In genomic region chr16:67431077-67431804, GRCh38 we compare ENCODE assay signal across 8 cellular contexts. TPM values are rescaled to one million over a fixed set of nuclear protein-coding genes. Genes with fewer than 3 reads are reported as not detected.
A peak's percentile ranks its signal among the peaks of the same experiment; 100 is the strongest.
DNase-seq lines count a peak whose midpoint lies in the region; ATAC-seq and TF ChIP-seq lines count a peak whose summit lies in the region.

TSS of gene HSD11B2 (plus strand) at chr16:67431121. CDS start at chr16:67431249, 128 bp downstream.

- DNase-seq in LHCN-M2 (ENCODE audit: low read depth), result peak; percentile 68
- peak; percentile 22 for DNase-seq in activated CD8-positive, alpha-beta T cell treated with anti-CD3 and anti-CD28 coated beads for 36 hours
- no peak for DNase-seq in esophagus squamous epithelium (lab: John Stamatoyannopoulos, UW)
- DNase-seq in myocyte (ENCODE audit: low read depth), result peak; percentile 79
- peak; percentile 52 to 74 for DNase-seq in uterus
- no peak for DNase-seq in putamen (ENCODE audit: low spot score)
- no peak for DNase-seq in NCI-H1436 treated with DMSO at 0.1 percent for 48 hours (lab: John Stamatoyannopoulos, UW)

- CTCF ChIA-PET in activated CD8-positive, alpha-beta T cell treated with anti-CD3 and anti-CD28 coated beads for 36 hours (lab: Charles Lee), result interaction anchor here (0.9 to 2.5 kb wide), 4 partner anchors 16 to 90 kb away, joined by 3 to 9 read pairs (median 5); no protein-coding TSS in a partner anchor

- peak within 1 kb of the TSS; percentile 63 for H3K27ac Mint-ChIP-seq in activated CD8-positive, alpha-beta T cell treated with anti-CD3 and anti-CD28 coated beads for 36 hours

- TF ChIP-seq CTCF in DOHH2 (IDR thresholded peaks at IDR 0.05; ENCODE audit: low read depth, low read length, poor library complexity, severe bottlenecking) (no peak), esophagus squamous epithelium (IDR thresholded peaks at IDR 0.05) (peak in 3 of 6 experiments; percentile 14 to 31 (median 21)), uterus (IDR thresholded peaks at IDR 0.05) (peak in 3 of 4 experiments; percentile 3 to 14 (median 13))
- TF ChIP-seq CTCF in activated CD8-positive, alpha-beta T cell treated with anti-CD3 and anti-CD28 coated beads for 36 hours (IDR thresholded peaks at IDR 0.05), result no peak

- H4K20me1 ChIP-seq in DOHH2 (ENCODE audit: control insufficient read depth, insufficient read depth, low read depth, low read length), result no peaks in the 10 kb centered on the region

- intact Hi-C loops in activated CD8-positive, alpha-beta T cell treated with anti-CD3 and anti-CD28 coated beads for 36 hours (cut with micrococcal nuclease), result no loop called here
- intact Hi-C loops in esophagus squamous epithelium (cut with DNase I), result no loop called here
- intact Hi-C loops in uterus (cut with DNase I; ENCODE audit: low total_unique reads), result no loop called here

- H3K27me3 Mint-ChIP-seq in activated CD8-positive, alpha-beta T cell treated with anti-CD3 and anti-CD28 coated beads for 36 hours, result peaks cover 36% of the 10 kb centered on the region

- peak within 1 kb of the TSS; percentile 77 for H3K4me3 Mint-ChIP-seq in activated CD8-positive, alpha-beta T cell treated with anti-CD3 and anti-CD28 coated beads for 36 hours

- no peaks in the 10 kb centered on the region for H3K9me2 ChIP-seq in DOHH2 (replicated peaks; ENCODE audit: control insufficient read depth, low read length)

- peak; percentile 41 for ATAC-seq in activated CD8-positive, alpha-beta T cell treated with anti-CD3 and anti-CD28 coated beads for 36 hours

- H3K27me3 ChIP-seq in DOHH2 (ENCODE audit: control insufficient read depth, low read length), result peaks cover 50% of the 10 kb centered on the region
- H3K27me3 ChIP-seq in esophagus squamous epithelium, result peaks cover 0 to 30% (median 0%) of the 10 kb centered on the region in 4 donors
- H3K27me3 ChIP-seq in uterus, result no peaks in the 10 kb centered on the region

- no peaks in the 10 kb centered on the region for H3K79me2 ChIP-seq in DOHH2 (ENCODE audit: control insufficient read depth, low read length)

- H3K36me3 Mint-ChIP-seq in activated CD8-positive, alpha-beta T cell treated with anti-CD3 and anti-CD28 coated beads for 36 hours (ENCODE audit: low read depth), result no peaks in the 10 kb centered on the region

- 0 to 13% methylated on average over 1 to 3 of the region's 79 CpGs for WGBS in esophagus squamous epithelium, 2 donors

- H3K9me3 ChIP-seq in DOHH2 (ENCODE audit: control insufficient read depth, insufficient read depth, low read length) (no peaks in the 10 kb centered on the region), esophagus squamous epithelium (no peaks in the 10 kb centered on the region), uterus (no peaks in the 10 kb centered on the region)

- H3K27ac ChIP-seq in DOHH2 (ENCODE audit: low read depth, low read length), result no peak within 1 kb of the TSS
- peak within 1 kb of the TSS; percentile 76 to 89 (median 80) for H3K27ac ChIP-seq in esophagus squamous epithelium
- H3K27ac ChIP-seq in uterus, result peak within 1 kb of the TSS; percentile 59 to 76

- H3K9me3 Mint-ChIP-seq in activated CD8-positive, alpha-beta T cell treated with anti-CD3 and anti-CD28 coated beads for 36 hours, result no peaks in the 10 kb centered on the region

- no peaks in the 10 kb centered on the region for H3F3A ChIP-seq in DOHH2 (ENCODE audit: control insufficient read depth, insufficient read depth)

- POLR2A ChIA-PET in activated CD8-positive, alpha-beta T cell treated with anti-CD3 and anti-CD28 coated beads for 36 hours (lab: Charles Lee), result interaction anchor here (0.6 to 2.1 kb wide), 4 partner anchors 8 to 234 kb away, joined by 3 to 8 read pairs (median 4); no protein-coding TSS in a partner anchor

- peak within 1 kb of the TSS; percentile 66 for H3K4me2 ChIP-seq in DOHH2 (ENCODE audit: low read length)

- H3K4me3 ChIP-seq in DOHH2 (ENCODE audit: low read length), result peak within 1 kb of the TSS; percentile 67
- H3K4me3 ChIP-seq in esophagus squamous epithelium, result peak within 1 kb of the TSS; percentile 36 to 71 (median 52)
- peak within 1 kb of the TSS; percentile 42 to 44 for H3K4me3 ChIP-seq in uterus

- H3K4me1 ChIP-seq in DOHH2 (ENCODE audit: control insufficient read depth, low read length) (peaks cover 12% of the 10 kb centered on the region), esophagus squamous epithelium (peaks cover 21 to 58% (median 27%) of the 10 kb centered on the region in 3 donors), uterus (peaks cover 0 to 21% of the 10 kb centered on the region in 2 donors)

- H3K36me3 ChIP-seq in DOHH2 (ENCODE audit: control insufficient read depth, low read length) (no peaks in the 10 kb centered on the region), esophagus squamous epithelium (peaks cover 0 to 10% (median 0%) of the 10 kb centered on the region in 3 donors), uterus (no peaks in the 10 kb centered on the region)

- TF ChIP-seq POLR2A in esophagus squamous epithelium (IDR thresholded peaks at IDR 0.05) (peak in 1 of 4 donors; percentile 20), uterus (IDR thresholded peaks at IDR 0.05) (peak in 1 of 2 donors; percentile 37)

- peaks cover 7% of the 10 kb centered on the region for H3K4me1 Mint-ChIP-seq in activated CD8-positive, alpha-beta T cell treated with anti-CD3 and anti-CD28 coated beads for 36 hours (ENCODE audit: low read depth)

RNA-seq across cellular contexts. Expression of gene HSD11B2, which starts in this region (rescaled TPM):
- total RNA-seq in LHCN-M2 (2014; rRNA removed), result 0.17 and 0.58 TPM in 2 replicates
- 0.09 TPM for polyA plus RNA-seq in LHCN-M2 (2012)
- total RNA-seq in activated CD8-positive, alpha-beta T cell treated with anti-CD3 and anti-CD28 coated beads for 36 hours, result 1 to 10 TPM; 1.6 to 2.3 TPM
- total RNA-seq in esophagus squamous epithelium, result 10 to 100 TPM in 1 of 4 donors, 1 to 10 TPM in 3; 2.1 to 13.0 (median 6.7) TPM
- 6.1 and 31.3 TPM in 2 replicates for total RNA-seq in myocyte
- 5.9 TPM for polyA plus RNA-seq in myocyte (2012)
- total RNA-seq in uterus, result 10 to 100 TPM in 2 of 4 donors, 1 to 10 TPM in 2; 1.2 to 82.1 (median 9.7) TPM

Comparison
In these comparisons a context has a peak if more than half of its experiments do, and no peak if none do; other contexts are left out.
1. Peak in DNase-seq in LHCN-M2; RNA of the gene not detected or under 1 TPM.
2. CTCF ChIP-seq: peak in uterus (3 of 4); none in DOHH2 (single experiment) and activated CD8-positive, alpha-beta T cell treated with anti-CD3 and anti-CD28 coated beads for 36 hours (single experiment).
3. DNase-seq: peak in activated CD8-positive, alpha-beta T cell treated with anti-CD3 and anti-CD28 coated beads for 36 hours (single experiment), myocyte (single experiment) and uterus (2 of 2); none in esophagus squamous epithelium (single experiment), putamen (single experiment) and NCI-H1436 treated with DMSO at 0.1 percent for 48 hours (single experiment).
4. Peak in every context shown above with its lines, with median percentiles within 50 percentile points of each other: H3K4me3 ChIP-seq.